Comparison of ENCODE assay signal across 1 cellular context in the genomic region with DNA sequence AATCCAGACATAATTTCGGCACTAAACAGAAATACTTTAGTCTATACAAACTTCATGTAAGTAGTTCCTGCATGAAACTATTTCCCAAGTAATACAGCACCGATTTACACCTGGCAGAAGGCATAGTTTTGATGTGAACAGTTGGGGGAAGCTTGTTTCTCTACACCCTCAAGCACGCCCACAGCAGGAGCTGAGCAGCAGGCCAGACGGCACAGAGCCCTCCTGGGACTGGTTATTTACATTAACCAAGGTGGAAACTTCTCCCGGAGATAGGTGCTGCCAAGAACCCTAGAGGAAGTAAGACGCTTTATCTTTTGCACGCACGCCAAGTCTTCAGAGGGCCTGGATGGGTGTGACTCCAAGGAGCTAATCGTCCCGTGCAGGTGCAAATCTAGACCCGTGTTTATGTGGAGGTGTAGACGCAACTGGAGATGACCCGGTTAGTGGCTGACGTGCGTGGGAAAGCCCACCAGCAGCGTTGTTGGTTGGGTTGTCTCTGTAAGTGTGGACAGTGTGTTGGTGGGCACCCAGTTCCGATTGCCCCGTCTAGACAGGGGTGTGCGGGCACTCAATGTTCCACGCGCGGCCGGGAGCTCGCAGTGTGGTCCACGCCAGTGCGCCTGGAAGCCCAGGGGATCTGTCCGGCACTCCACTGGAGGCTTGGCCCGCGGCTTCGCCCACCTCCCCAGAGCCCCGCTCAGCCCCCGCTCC.
TF ChIP-seq lines count a peak whose summit lies in the region.

No MANE protein-coding gene starts in this region.

TF ChIP-seq in K562, 482 proteins besides CTCF, POLR2A, EP300 and RAD21 (continued from another document and continues in another):
- TF ChIP-seq MNT (conservative IDR thresholded peaks at IDR 0.05) (peak; percentile 32 to 58; a peak in 3 of 4 replicates), SP2 (IDR thresholded peaks at IDR 0.05; ENCODE audit: extremely low read depth, low read depth, low read length, poor library complexity, severe bottlenecking) (no peak), FOXA1 (IDR thresholded peaks at IDR 0.05; ENCODE audit: borderline replicate concordance) (peak; percentile 68; the same call in 1 of the 2 replicates), ETS1 (conservative IDR thresholded peaks at IDR 0.05; ENCODE audit: control insufficient read depth, low read depth, low read length) (peak; percentile 97), WHSC1 (IDR thresholded peaks at IDR 0.05; ENCODE audit: low read length) (no peak), SMARCC2 (IDR thresholded peaks at IDR 0.05; ENCODE audit: low read depth) (peak; percentile 89), MBD2 (IDR thresholded peaks at IDR 0.05; ENCODE audit: borderline replicate concordance, low read depth) (peak; percentile 77; the same call in 1 of the 2 replicates), FOXJ2 (tag; IDR thresholded peaks at IDR 0.05) (peak; percentile 55; the same call in 1 of the 2 replicates), PREB (CRISPR knock-in tag; IDR thresholded peaks at IDR 0.05) (no peak), ZC3H8 (IDR thresholded peaks at IDR 0.05) (no peak), ZEB2 (IDR thresholded peaks at IDR 0.05) (peak; percentile 99), BMI1 (IDR thresholded peaks at IDR 0.05; ENCODE audit: low read length) (no peak), DLX4 (CRISPR knock-in tag; IDR thresholded peaks at IDR 0.05) (no peak), RBM14 (IDR thresholded peaks at IDR 0.05; ENCODE audit: borderline replicate concordance, insufficient read depth, low read depth, low read length) (no peak), SMAD1 (IDR thresholded peaks at IDR 0.05; ENCODE audit: low read depth, low read length, partially characterized antibody) (peak; percentile 61), CREB1 (IDR thresholded peaks at IDR 0.05) (peak; percentile 82), CREB1 (CRISPR knock-in tag; IDR thresholded peaks at IDR 0.05) (peak; percentile 46; the same call in 1 of the 2 replicates), ZNF584 (CRISPR knock-in tag; IDR thresholded peaks at IDR 0.05; ENCODE audit: low read depth) (peak; percentile 60; the same call in 1 of the 2 replicates), HEY1 (CRISPR knock-in tag; IDR thresholded peaks at IDR 0.05; ENCODE audit: borderline replicate concordance) (no peak), BRCA1 (IDR thresholded peaks at IDR 0.05) (no peak), BRCA1 (CRISPR knock-in tag; IDR thresholded peaks at IDR 0.05) (no peak), ATF4 (CRISPR knock-in tag; IDR thresholded peaks at IDR 0.05) (no peak), LCOR (CRISPR knock-in tag; IDR thresholded peaks at IDR 0.05) (no peak; the same call in 1 of the 2 replicates), ZNF217 (CRISPR knock-in tag; IDR thresholded peaks at IDR 0.05) (no peak), CHD4 (IDR thresholded peaks at IDR 0.05; ENCODE audit: insufficient read depth, insufficient replicate concordance, low read depth, low read length, poor library complexity, severe bottlenecking) (no peak), NELFE (IDR thresholded peaks at IDR 0.05; ENCODE audit: insufficient read depth, insufficient read length) (no peak), ESRRB (CRISPR knock-in tag; IDR thresholded peaks at IDR 0.05; ENCODE audit: borderline replicate concordance) (no peak), ZNF174 (CRISPR knock-in tag; IDR thresholded peaks at IDR 0.05) (no peak), CHD1 (IDR thresholded peaks at IDR 0.05; ENCODE audit: low read length) (no peak), RBM17 (IDR thresholded peaks at IDR 0.05; ENCODE audit: borderline replicate concordance, low read depth, low read length) (no peak), NFE2 (IDR thresholded peaks at IDR 0.05; ENCODE audit: low read depth) (peak; percentile 58), PHB2 (IDR thresholded peaks at IDR 0.05; ENCODE audit: low read depth) (peak; percentile 93), ZNF507 (tag; conservative IDR thresholded peaks at IDR 0.05) (no peak), ZBTB1 (CRISPR knock-in tag; IDR thresholded peaks at IDR 0.05; ENCODE audit: borderline replicate concordance, low read depth) (no peak; the same call in 1 of the 2 replicates), ARHGAP35 (IDR thresholded peaks at IDR 0.05; ENCODE audit: partially characterized antibody) (no peak), HMG20A (CRISPR knock-in tag; conservative IDR thresholded peaks at IDR 0.05) (no peak), MLLT1 (IDR thresholded peaks at IDR 0.05) (no peak), ZNF75A (CRISPR knock-in tag; IDR thresholded peaks at IDR 0.05) (no peak), ZNF77 (CRISPR knock-in tag; IDR thresholded peaks at IDR 0.05) (no peak), STAG1 (CRISPR knock-in tag; IDR thresholded peaks at IDR 0.05; ENCODE audit: borderline replicate concordance) (no peak), SIN3B (IDR thresholded peaks at IDR 0.05; ENCODE audit: low read depth) (no peak), NBN (IDR thresholded peaks at IDR 0.05; ENCODE audit: low read depth) (peak; percentile 91), ZFP1 (CRISPR knock-in tag; IDR thresholded peaks at IDR 0.05) (no peak), TAF1 (IDR thresholded peaks at IDR 0.05; ENCODE audit: control insufficient read depth, extremely low read depth, insufficient read depth, low read length, severe bottlenecking) (peak; percentile 34), TCF3 (CRISPR knock-in tag; IDR thresholded peaks at IDR 0.05) (peak; percentile 100), DIDO1 (tag; IDR thresholded peaks at IDR 0.05; ENCODE audit: low read depth) (0 out of 2 replicates have a peak, but pooled peaks have one; percentile 29), NFATC3 (IDR thresholded peaks at IDR 0.05) (peak; percentile 68; the same call in 1 of the 2 replicates), YBX1 (IDR thresholded peaks at IDR 0.05) (no peak), ZNF224 (CRISPR knock-in tag; IDR thresholded peaks at IDR 0.05) (no peak), THRAP3 (IDR thresholded peaks at IDR 0.05; ENCODE audit: borderline replicate concordance) (no peak), ARID1B (IDR thresholded peaks at IDR 0.05) (peak; percentile 99), ZBTB8A (IDR thresholded peaks at IDR 0.05; ENCODE audit: partially characterized antibody) (no peak), POLR2H (tag; IDR thresholded peaks at IDR 0.05; ENCODE audit: low read depth) (no peak), DDX20 (tag; IDR thresholded peaks at IDR 0.05; ENCODE audit: low read depth) (no peak), NEUROD1 (IDR thresholded peaks at IDR 0.05; ENCODE audit: borderline replicate concordance, low read depth, low read length, partially characterized antibody) (peak; percentile 76)
- TF ChIP-seq, protein P1, sequence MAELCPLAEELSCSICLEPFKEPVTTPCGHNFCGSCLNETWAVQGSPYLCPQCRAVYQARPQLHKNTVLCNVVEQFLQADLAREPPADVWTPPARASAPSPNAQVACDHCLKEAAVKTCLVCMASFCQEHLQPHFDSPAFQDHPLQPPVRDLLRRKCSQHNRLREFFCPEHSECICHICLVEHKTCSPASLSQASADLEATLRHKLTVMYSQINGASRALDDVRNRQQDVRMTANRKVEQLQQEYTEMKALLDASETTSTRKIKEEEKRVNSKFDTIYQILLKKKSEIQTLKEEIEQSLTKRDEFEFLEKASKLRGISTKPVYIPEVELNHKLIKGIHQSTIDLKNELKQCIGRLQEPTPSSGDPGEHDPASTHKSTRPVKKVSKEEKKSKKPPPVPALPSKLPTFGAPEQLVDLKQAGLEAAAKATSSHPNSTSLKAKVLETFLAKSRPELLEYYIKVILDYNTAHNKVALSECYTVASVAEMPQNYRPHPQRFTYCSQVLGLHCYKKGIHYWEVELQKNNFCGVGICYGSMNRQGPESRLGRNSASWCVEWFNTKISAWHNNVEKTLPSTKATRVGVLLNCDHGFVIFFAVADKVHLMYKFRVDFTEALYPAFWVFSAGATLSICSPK (IDR thresholded peaks at IDR 0.05; ENCODE audit: borderline replicate concordance), result no peak
- TF ChIP-seq, protein P2, sequence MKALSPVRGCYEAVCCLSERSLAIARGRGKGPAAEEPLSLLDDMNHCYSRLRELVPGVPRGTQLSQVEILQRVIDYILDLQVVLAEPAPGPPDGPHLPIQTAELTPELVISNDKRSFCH (CRISPR knock-in tag; IDR thresholded peaks at IDR 0.05), result no peak
- TF ChIP-seq, protein P2 (tag; IDR thresholded peaks at IDR 0.05), result peak; percentile 83
- TF ChIP-seq, protein P3, sequence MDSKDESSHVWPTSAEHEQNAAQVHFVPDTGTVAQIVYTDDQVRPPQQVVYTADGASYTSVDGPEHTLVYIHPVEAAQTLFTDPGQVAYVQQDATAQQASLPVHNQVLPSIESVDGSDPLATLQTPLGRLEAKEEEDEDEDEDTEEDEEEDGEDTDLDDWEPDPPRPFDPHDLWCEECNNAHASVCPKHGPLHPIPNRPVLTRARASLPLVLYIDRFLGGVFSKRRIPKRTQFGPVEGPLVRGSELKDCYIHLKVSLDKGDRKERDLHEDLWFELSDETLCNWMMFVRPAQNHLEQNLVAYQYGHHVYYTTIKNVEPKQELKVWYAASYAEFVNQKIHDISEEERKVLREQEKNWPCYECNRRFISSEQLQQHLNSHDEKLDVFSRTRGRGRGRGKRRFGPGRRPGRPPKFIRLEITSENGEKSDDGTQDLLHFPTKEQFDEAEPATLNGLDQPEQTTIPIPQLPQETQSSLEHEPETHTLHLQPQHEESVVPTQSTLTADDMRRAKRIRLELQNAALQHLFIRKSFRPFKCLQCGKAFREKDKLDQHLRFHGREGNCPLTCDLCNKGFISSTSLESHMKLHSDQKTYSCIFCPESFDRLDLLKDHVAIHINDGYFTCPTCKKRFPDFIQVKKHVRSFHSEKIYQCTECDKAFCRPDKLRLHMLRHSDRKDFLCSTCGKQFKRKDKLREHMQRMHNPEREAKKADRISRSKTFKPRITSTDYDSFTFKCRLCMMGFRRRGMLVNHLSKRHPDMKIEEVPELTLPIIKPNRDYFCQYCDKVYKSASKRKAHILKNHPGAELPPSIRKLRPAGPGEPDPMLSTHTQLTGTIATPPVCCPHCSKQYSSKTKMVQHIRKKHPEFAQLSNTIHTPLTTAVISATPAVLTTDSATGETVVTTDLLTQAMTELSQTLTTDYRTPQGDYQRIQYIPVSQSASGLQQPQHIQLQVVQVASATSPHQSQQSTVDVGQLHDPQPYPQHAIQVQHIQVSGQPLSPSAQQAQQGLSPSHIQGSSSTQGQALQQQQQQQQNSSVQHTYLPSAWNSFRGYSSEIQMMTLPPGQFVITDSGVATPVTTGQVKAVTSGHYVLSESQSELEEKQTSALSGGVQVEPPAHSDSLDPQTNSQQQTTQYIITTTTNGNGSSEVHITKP (IDR thresholded peaks at IDR 0.05; ENCODE audit: partially characterized antibody), result peak; percentile 57
